In the genomic region with DNA sequence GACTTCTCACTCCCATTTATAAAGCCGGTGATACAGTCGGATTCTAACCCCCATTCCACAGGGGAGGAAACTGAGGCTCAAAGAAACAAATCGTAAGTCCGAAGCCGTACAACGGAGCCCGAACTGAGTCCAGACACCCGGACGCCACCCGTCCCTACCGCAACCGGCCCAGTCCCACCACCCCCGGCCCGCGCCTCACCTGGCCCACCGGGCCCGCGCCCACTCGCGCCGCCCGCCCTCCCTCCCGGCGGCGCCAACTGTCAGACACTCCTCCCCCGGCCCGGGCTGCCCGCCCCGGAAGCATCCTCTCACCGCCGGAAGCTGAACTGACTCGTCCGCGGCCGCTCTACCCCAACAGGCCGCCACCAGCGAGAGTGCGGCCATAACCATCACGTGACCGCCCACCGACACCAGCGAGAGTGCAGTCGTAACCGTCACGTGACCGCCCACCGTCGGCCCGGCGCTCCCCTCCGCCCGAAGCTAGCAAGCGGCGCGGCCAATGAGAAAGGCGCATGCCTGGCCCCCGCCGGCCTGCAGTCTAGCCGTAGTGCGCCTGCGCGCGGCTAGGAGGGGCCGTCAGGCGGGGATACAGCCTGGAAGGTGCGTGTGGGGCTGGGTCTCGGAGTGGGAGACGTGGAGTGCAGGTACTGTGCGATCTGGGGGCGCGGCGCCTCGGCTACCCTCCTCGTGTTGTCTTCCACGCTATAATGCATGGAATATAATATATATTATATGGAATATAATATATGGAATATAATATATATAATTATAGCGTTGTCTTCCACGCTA, we compare ENCODE assay signal across 1 cellular context.
TF ChIP-seq lines count a peak whose summit lies in the region.

A gene with protein sequence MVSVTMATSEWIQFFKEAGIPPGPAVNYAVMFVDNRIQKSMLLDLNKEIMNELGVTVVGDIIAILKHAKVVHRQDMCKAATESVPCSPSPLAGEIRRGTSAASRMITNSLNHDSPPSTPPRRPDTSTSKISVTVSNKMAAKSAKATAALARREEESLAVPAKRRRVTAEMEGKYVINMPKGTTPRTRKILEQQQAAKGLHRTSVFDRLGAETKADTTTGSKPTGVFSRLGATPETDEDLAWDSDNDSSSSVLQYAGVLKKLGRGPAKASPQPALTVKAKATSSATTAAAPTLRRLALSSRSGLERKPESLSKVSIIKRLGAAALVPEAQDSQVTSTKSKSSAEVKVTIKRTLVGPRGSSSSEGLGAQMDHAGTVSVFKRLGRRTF (minus strand): TSS at position 273 of the 789 bp plus-strand sequence. CDS start 6,540 bp downstream, outside the sequence.
A gene with protein sequence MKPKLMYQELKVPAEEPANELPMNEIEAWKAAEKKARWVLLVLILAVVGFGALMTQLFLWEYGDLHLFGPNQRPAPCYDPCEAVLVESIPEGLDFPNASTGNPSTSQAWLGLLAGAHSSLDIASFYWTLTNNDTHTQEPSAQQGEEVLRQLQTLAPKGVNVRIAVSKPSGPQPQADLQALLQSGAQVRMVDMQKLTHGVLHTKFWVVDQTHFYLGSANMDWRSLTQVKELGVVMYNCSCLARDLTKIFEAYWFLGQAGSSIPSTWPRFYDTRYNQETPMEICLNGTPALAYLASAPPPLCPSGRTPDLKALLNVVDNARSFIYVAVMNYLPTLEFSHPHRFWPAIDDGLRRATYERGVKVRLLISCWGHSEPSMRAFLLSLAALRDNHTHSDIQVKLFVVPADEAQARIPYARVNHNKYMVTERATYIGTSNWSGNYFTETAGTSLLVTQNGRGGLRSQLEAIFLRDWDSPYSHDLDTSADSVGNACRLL (plus strand): TSS at position 571 of the 789 bp plus-strand sequence. CDS start 17,789 bp downstream, outside the sequence.

TF ChIP-seq in WTC11, 78 proteins besides CTCF, POLR2A, EP300 and RAD21 (continued from another document and continues in another):
- TF ChIP-seq, protein P1, sequence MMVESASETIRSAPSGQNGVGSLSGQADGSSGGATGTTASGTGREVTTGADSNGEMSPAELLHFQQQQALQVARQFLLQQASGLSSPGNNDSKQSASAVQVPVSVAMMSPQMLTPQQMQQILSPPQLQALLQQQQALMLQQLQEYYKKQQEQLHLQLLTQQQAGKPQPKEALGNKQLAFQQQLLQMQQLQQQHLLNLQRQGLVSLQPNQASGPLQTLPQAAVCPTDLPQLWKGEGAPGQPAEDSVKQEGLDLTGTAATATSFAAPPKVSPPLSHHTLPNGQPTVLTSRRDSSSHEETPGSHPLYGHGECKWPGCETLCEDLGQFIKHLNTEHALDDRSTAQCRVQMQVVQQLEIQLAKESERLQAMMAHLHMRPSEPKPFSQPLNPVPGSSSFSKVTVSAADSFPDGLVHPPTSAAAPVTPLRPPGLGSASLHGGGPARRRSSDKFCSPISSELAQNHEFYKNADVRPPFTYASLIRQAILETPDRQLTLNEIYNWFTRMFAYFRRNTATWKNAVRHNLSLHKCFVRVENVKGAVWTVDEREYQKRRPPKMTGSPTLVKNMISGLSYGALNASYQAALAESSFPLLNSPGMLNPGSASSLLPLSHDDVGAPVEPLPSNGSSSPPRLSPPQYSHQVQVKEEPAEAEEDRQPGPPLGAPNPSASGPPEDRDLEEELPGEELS (CRISPR knock-in tag; IDR thresholded peaks at IDR 0.05): peak; percentile 31; the same call in 1 of the 2 replicates
- TF ChIP-seq, protein P2, sequence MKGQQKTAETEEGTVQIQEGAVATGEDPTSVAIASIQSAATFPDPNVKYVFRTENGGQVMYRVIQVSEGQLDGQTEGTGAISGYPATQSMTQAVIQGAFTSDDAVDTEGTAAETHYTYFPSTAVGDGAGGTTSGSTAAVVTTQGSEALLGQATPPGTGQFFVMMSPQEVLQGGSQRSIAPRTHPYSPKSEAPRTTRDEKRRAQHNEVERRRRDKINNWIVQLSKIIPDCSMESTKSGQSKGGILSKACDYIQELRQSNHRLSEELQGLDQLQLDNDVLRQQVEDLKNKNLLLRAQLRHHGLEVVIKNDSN (CRISPR knock-in tag; IDR thresholded peaks at IDR 0.05): peak; percentile 100
- TF ChIP-seq KAT7 (CRISPR knock-in tag; IDR thresholded peaks at IDR 0.05; ENCODE audit: borderline replicate concordance) (no peak), NFYB (CRISPR knock-in tag; conservative IDR thresholded peaks at IDR 0.05; ENCODE audit: low read depth) (peak; percentile 47), ZNF263 (CRISPR knock-in tag; IDR thresholded peaks at IDR 0.05; ENCODE audit: low read depth) (no peak), ATF1 (CRISPR knock-in tag; IDR thresholded peaks at IDR 0.05) (no peak), FOXK1 (CRISPR knock-in tag; IDR thresholded peaks at IDR 0.05) (peak; percentile 93), FOXP1 (CRISPR knock-in tag; IDR thresholded peaks at IDR 0.05; ENCODE audit: borderline replicate concordance) (no peak), ETV6 (CRISPR knock-in tag; IDR thresholded peaks at IDR 0.05) (peak; percentile 63; the same call in 1 of the 2 replicates), TEAD1 (CRISPR knock-in tag; IDR thresholded peaks at IDR 0.05) (peak; percentile 83; the same call in 1 of the 2 replicates), ZNF317 (CRISPR knock-in tag; IDR thresholded peaks at IDR 0.05; ENCODE audit: borderline replicate concordance, low read depth) (no peak), ZBTB21 (CRISPR knock-in tag; IDR thresholded peaks at IDR 0.05; ENCODE audit: borderline replicate concordance) (peak; percentile 52; the same call in 1 of the 2 replicates), ZNF219 (CRISPR knock-in tag; IDR thresholded peaks at IDR 0.05; ENCODE audit: borderline replicate concordance) (no peak), RORB (CRISPR knock-in tag; IDR thresholded peaks at IDR 0.05) (no peak), ZNF232 (CRISPR knock-in tag; IDR thresholded peaks at IDR 0.05) (0 out of 2 replicates have a peak, but pooled peaks have one; percentile 14), GABPB1 (CRISPR knock-in tag; IDR thresholded peaks at IDR 0.05) (peak; percentile 64), JAZF1 (CRISPR knock-in tag; IDR thresholded peaks at IDR 0.05) (no peak), SMAD3 (CRISPR knock-in tag; IDR thresholded peaks at IDR 0.05; ENCODE audit: borderline replicate concordance) (0 out of 2 replicates have a peak, but pooled peaks have one; percentile 21), CREM (CRISPR knock-in tag; IDR thresholded peaks at IDR 0.05) (peak; percentile 80), NFATC4 (CRISPR knock-in tag; IDR thresholded peaks at IDR 0.05) (no peak), ZNF423 (CRISPR knock-in tag; IDR thresholded peaks at IDR 0.05) (no peak)
- TF ChIP-seq, protein P3, sequence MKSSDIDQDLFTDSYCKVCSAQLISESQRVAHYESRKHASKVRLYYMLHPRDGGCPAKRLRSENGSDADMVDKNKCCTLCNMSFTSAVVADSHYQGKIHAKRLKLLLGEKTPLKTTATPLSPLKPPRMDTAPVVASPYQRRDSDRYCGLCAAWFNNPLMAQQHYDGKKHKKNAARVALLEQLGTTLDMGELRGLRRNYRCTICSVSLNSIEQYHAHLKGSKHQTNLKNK (CRISPR knock-in tag; IDR thresholded peaks at IDR 0.05): no peak
- TF ChIP-seq, protein P4, sequence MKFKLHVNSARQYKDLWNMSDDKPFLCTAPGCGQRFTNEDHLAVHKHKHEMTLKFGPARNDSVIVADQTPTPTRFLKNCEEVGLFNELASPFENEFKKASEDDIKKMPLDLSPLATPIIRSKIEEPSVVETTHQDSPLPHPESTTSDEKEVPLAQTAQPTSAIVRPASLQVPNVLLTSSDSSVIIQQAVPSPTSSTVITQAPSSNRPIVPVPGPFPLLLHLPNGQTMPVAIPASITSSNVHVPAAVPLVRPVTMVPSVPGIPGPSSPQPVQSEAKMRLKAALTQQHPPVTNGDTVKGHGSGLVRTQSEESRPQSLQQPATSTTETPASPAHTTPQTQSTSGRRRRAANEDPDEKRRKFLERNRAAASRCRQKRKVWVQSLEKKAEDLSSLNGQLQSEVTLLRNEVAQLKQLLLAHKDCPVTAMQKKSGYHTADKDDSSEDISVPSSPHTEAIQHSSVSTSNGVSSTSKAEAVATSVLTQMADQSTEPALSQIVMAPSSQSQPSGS (CRISPR knock-in tag; IDR thresholded peaks at IDR 0.05; ENCODE audit: borderline replicate concordance, low read depth): no peak
- TF ChIP-seq, protein P5, sequence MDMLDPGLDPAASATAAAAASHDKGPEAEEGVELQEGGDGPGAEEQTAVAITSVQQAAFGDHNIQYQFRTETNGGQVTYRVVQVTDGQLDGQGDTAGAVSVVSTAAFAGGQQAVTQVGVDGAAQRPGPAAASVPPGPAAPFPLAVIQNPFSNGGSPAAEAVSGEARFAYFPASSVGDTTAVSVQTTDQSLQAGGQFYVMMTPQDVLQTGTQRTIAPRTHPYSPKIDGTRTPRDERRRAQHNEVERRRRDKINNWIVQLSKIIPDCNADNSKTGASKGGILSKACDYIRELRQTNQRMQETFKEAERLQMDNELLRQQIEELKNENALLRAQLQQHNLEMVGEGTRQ (CRISPR knock-in tag; IDR thresholded peaks at IDR 0.05): peak; percentile 100
- TF ChIP-seq, protein P6, sequence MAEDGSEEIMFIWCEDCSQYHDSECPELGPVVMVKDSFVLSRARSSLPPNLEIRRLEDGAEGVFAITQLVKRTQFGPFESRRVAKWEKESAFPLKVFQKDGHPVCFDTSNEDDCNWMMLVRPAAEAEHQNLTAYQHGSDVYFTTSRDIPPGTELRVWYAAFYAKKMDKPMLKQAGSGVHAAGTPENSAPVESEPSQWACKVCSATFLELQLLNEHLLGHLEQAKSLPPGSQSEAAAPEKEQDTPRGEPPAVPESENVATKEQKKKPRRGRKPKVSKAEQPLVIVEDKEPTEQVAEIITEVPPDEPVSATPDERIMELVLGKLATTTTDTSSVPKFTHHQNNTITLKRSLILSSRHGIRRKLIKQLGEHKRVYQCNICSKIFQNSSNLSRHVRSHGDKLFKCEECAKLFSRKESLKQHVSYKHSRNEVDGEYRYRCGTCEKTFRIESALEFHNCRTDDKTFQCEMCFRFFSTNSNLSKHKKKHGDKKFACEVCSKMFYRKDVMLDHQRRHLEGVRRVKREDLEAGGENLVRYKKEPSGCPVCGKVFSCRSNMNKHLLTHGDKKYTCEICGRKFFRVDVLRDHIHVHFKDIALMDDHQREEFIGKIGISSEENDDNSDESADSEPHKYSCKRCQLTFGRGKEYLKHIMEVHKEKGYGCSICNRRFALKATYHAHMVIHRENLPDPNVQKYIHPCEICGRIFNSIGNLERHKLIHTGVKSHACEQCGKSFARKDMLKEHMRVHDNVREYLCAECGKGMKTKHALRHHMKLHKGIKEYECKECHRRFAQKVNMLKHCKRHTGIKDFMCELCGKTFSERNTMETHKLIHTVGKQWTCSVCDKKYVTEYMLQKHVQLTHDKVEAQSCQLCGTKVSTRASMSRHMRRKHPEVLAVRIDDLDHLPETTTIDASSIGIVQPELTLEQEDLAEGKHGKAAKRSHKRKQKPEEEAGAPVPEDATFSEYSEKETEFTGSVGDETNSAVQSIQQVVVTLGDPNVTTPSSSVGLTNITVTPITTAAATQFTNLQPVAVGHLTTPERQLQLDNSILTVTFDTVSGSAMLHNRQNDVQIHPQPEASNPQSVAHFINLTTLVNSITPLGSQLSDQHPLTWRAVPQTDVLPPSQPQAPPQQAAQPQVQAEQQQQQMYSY (CRISPR knock-in tag; IDR thresholded peaks at IDR 0.05): no peak
- TF ChIP-seq, protein P7, sequence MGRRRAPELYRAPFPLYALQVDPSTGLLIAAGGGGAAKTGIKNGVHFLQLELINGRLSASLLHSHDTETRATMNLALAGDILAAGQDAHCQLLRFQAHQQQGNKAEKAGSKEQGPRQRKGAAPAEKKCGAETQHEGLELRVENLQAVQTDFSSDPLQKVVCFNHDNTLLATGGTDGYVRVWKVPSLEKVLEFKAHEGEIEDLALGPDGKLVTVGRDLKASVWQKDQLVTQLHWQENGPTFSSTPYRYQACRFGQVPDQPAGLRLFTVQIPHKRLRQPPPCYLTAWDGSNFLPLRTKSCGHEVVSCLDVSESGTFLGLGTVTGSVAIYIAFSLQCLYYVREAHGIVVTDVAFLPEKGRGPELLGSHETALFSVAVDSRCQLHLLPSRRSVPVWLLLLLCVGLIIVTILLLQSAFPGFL (CRISPR knock-in tag; IDR thresholded peaks at IDR 0.05; ENCODE audit: borderline replicate concordance): no peak
- TF ChIP-seq, protein P8, sequence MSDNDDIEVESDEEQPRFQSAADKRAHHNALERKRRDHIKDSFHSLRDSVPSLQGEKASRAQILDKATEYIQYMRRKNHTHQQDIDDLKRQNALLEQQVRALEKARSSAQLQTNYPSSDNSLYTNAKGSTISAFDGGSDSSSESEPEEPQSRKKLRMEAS (CRISPR knock-in tag; IDR thresholded peaks at IDR 0.05): peak; percentile 85
- TF ChIP-seq, protein P9, sequence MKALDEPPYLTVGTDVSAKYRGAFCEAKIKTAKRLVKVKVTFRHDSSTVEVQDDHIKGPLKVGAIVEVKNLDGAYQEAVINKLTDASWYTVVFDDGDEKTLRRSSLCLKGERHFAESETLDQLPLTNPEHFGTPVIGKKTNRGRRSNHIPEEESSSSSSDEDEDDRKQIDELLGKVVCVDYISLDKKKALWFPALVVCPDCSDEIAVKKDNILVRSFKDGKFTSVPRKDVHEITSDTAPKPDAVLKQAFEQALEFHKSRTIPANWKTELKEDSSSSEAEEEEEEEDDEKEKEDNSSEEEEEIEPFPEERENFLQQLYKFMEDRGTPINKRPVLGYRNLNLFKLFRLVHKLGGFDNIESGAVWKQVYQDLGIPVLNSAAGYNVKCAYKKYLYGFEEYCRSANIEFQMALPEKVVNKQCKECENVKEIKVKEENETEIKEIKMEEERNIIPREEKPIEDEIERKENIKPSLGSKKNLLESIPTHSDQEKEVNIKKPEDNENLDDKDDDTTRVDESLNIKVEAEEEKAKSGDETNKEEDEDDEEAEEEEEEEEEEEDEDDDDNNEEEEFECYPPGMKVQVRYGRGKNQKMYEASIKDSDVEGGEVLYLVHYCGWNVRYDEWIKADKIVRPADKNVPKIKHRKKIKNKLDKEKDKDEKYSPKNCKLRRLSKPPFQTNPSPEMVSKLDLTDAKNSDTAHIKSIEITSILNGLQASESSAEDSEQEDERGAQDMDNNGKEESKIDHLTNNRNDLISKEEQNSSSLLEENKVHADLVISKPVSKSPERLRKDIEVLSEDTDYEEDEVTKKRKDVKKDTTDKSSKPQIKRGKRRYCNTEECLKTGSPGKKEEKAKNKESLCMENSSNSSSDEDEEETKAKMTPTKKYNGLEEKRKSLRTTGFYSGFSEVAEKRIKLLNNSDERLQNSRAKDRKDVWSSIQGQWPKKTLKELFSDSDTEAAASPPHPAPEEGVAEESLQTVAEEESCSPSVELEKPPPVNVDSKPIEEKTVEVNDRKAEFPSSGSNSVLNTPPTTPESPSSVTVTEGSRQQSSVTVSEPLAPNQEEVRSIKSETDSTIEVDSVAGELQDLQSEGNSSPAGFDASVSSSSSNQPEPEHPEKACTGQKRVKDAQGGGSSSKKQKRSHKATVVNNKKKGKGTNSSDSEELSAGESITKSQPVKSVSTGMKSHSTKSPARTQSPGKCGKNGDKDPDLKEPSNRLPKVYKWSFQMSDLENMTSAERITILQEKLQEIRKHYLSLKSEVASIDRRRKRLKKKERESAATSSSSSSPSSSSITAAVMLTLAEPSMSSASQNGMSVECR (CRISPR knock-in tag; IDR thresholded peaks at IDR 0.05; ENCODE audit: borderline replicate concordance): peak; percentile 86; the same call in 1 of the 2 replicates
- TF ChIP-seq, protein P10, sequence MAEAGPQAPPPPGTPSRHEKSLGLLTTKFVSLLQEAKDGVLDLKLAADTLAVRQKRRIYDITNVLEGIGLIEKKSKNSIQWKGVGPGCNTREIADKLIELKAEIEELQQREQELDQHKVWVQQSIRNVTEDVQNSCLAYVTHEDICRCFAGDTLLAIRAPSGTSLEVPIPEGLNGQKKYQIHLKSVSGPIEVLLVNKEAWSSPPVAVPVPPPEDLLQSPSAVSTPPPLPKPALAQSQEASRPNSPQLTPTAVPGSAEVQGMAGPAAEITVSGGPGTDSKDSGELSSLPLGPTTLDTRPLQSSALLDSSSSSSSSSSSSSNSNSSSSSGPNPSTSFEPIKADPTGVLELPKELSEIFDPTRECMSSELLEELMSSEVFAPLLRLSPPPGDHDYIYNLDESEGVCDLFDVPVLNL (CRISPR knock-in tag; IDR thresholded peaks at IDR 0.05; ENCODE audit: borderline replicate concordance, low read depth): no peak
